In genomic region chr11:62380821-62381243, GRCh38 we compare ENCODE assay signal across 9 cellular contexts. TPM values are rescaled to one million over a fixed set of nuclear protein-coding genes. Genes with fewer than 3 reads are reported as not detected.
DNase-seq lines count a peak whose midpoint lies in the region; FAIRE-seq and TF ChIP-seq lines count a peak whose summit lies in the region.
"Not testable (repeated sequence)": the region's sequence is repeated elsewhere in the genome, so short reads cannot be mapped to it uniquely, and the experiment has no call there.
"Had no signal": no experiment of that assay in that cellular context is flagged by ENCODE, and none has a peak within 500 bp of the region (broad histone marks: within the 10 kb centered on the region; RNA-seq: fewer than 3 reads in every experiment).

No MANE protein-coding gene starts in this region.

- peak; percentile 64 for FAIRE-seq in GM18507 (lab: Jason Lieb, UNC)
- FAIRE-seq in RCC 7860 (lab: Jason Lieb, UNC): not testable (repeated sequence)

- H3K36me3 ChIP-seq in duodenal mucosa (ENCODE audit: control insufficient read depth in 1 of 2, insufficient read depth in 2 of 2, low read length in 2 of 2); kidney epithelial cell (ENCODE audit: control insufficient read depth, insufficient read depth, low read length): not testable (repeated sequence)

- not testable (repeated sequence) for H3K27me3 ChIP-seq in duodenal mucosa (ENCODE audit: control insufficient read depth in 1 of 2, insufficient read depth in 2 of 2, low read length in 2 of 2); kidney epithelial cell (ENCODE audit: control insufficient read depth, insufficient read depth, low read length)

- not testable (repeated sequence) for H3K9ac ChIP-seq in duodenal mucosa (ENCODE audit: low read depth in 1 of 2, low read length in 2 of 2)

- DNase-seq in AML-193 (lab: John Stamatoyannopoulos, UW) (peak; percentile 59 to 60), NCI-H1436 (lab: John Stamatoyannopoulos, UW) (peak; percentile 76), RCC 7860 (ENCODE audit: low spot score) (peak; percentile 63), skeletal muscle cell (ENCODE audit: low read depth) (peak; percentile 18)
- DNase-seq in GM18507 (ENCODE audit: extremely low spot score, insufficient read length, low read depth); kidney epithelial cell (ENCODE audit: low read depth): not testable (repeated sequence)
- DNase-seq in activated CD8-positive, alpha-beta memory T cell treated with anti-CD3 and anti-CD28 coated beads, Interleukin-2, amount 50 U/mL, for 1 hour (ENCODE audit: extremely low read depth): peak; percentile 31

- peak; percentile 65 for TF ChIP-seq CTCF in kidney epithelial cell (IDR thresholded peaks at IDR 0.05; ENCODE audit: insufficient read depth, low read length, poor library complexity, severe bottlenecking)

- H3K9me3 ChIP-seq in duodenal mucosa (ENCODE audit: control insufficient read depth in 1 of 2, low read length in 2 of 2): not testable (repeated sequence)

- H3K4me3 ChIP-seq in duodenal mucosa (ENCODE audit: low read depth in 1 of 2, low read length in 2 of 2): peak overlapping the region; percentile 34 to 43
- H3K4me3 ChIP-seq in kidney epithelial cell (ENCODE audit: low read depth, low read length); skeletal muscle cell (ENCODE audit: low read depth, low read length): not testable (repeated sequence)

- H3K27ac ChIP-seq in duodenal mucosa (ENCODE audit: low read depth, low read length): not testable (repeated sequence)

- H3K4me1 ChIP-seq in duodenal mucosa (ENCODE audit: control insufficient read depth in 1 of 2, insufficient read depth in 2 of 2, low read length in 2 of 2): not testable (repeated sequence)

RNA-seq across cellular contexts. Expression of gene SCGB1A1, which starts 38.0 kb away (rescaled TPM):
- total RNA-seq in kidney epithelial cell: not detected in 2 replicates
- total RNA-seq: SJSA1 had no signal

RNA-seq across cellular contexts. Expression of gene ASRGL1, which starts 43.6 kb away (rescaled TPM):
- total RNA-seq in kidney epithelial cell: 20.3 and 21.7 TPM in 2 replicates
